In the genomic region with DNA sequence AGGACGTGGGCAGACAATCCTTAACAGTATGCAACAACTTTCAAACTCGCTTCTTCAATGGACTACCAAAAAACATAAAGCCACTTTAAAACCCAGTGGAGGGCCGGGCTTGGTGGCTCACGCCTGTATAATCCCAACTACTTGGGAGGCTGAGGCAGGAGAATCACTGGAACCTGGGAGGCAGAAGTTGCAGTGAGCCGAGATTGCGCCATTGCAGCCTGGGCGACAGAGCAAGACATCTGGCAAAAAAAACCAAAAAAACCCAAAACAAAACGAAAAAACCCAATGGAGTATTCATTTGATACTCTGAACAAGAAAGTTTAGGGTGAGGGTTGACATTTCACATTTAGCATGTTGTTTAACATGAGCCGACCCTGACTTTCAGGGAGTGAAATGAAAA, we compare ENCODE assay signal across 21 cellular contexts. TPM values are rescaled to one million over a fixed set of nuclear protein-coding genes. Genes with fewer than 3 reads are reported as not detected.
"Had no signal": no experiment of that assay in that cellular context is flagged by ENCODE, and none has a peak within 500 bp of the region (broad histone marks: within the 10 kb centered on the region; RNA-seq: fewer than 3 reads in every experiment).

No MANE protein-coding gene starts in this region.

- H3K4me3 Mint-ChIP-seq: dendritic cell treated with granulocyte-macrophage colony-stimulating factor and Interleukin-4, amounts not matched to agents 40 ng/mL and 50 ng/mL, for 4 days; neural progenitor cell had no signal

- H3K9me3 Mint-ChIP-seq: neural progenitor cell had no signal

- H3K27me3 Mint-ChIP-seq: dendritic cell treated with granulocyte-macrophage colony-stimulating factor and Interleukin-4, amounts not matched to agents 40 ng/mL and 50 ng/mL, for 4 days had no signal

- H3K27ac Mint-ChIP-seq: dendritic cell treated with granulocyte-macrophage colony-stimulating factor and Interleukin-4, amounts not matched to agents 40 ng/mL and 50 ng/mL, for 4 days; neural progenitor cell had no signal

- DNase-seq: activated CD4-positive, alpha-beta T cell treated with anti-CD3 and anti-CD28 coated beads, Interleukin-2, amount 50 U/mL, for 1 hour; activated naive CD4-positive, alpha-beta T cell treated with Interleukin-2 at 50 U/mL for 16 hours; anterior cingulate cortex; body of pancreas; effector CD8-positive, alpha-beta T cell; foreskin keratinocyte; kidney; lower lobe of right lung; mesendoderm; mucosa of descending colon; posterior cingulate gyrus; small intestine; stimulated activated CD4-positive, alpha-beta T cell treated with anti-CD3 and anti-CD28 coated beads, Interleukin-2, amount 100 ng/mL, for 24 hours; stimulated activated CD8-positive, alpha-beta memory T cell treated with anti-CD3 and anti-CD28 coated beads, Interleukin-4, amount 100 ng/mL, for 48 hours; stimulated activated naive CD4-positive, alpha-beta T cell treated with Interleukin-2 at 50 U/mL for 16 hours; tibial artery had no signal

- H3K36me3 Mint-ChIP-seq: neural progenitor cell had no signal

- H3K4me1 Mint-ChIP-seq: neural progenitor cell had no signal

- ATAC-seq: activated CD4-positive, CD25-positive, alpha-beta regulatory T cell treated with anti-CD3 and anti-CD28 coated beads, Interleukin-2, amount 50 U/mL, for 24 hours; body of pancreas; foreskin keratinocyte; lower lobe of right lung; mucosa of descending colon; sciatic nerve had no signal

RNA-seq across cellular contexts. Expression of a gene that starts 14.0 kb away (rescaled TPM):
- total RNA-seq: SJSA1 had no signal
